ENCODE assay signal across 20 cellular contexts in the genomic region with DNA sequence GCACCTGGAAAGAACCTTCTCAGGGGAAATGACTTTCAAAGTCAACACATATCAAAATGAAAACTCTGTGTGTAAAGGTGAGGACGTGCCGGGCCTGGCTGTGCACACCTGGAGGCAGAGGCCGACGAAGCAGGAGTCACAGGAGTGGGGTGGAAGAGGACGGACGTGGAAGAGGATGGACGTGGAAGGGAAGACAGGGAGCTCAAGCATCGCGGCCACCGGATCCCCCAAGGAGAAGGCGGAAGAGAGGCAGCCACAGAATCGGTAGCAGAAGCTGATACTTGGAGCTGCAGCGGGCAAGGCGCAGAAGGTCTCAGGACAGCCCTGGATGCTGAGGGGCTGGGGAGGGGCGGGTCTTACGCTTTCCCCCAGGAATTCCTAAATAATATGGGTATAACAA.
A peak's percentile ranks its signal among the peaks of the same experiment; 100 is the strongest.
DNase-seq lines count a peak whose midpoint lies in the region; ATAC-seq and TF ChIP-seq lines count a peak whose summit lies in the region.
"Had no signal": no experiment of that assay in that cellular context is flagged by ENCODE, and none has a peak within 500 bp of the region (broad histone marks: within the 10 kb centered on the region; RNA-seq: fewer than 3 reads in every experiment).

No MANE protein-coding gene starts in this region.

- H3K9me3 ChIP-seq in Peyer's patch (no peaks in the 10 kb centered on the region), left lung (no peaks in the 10 kb centered on the region), Caco-2 (no peaks in the 10 kb centered on the region)
- H3K9me3 ChIP-seq: mucosa of descending colon had no signal

- TF ChIP-seq POLR2A in Peyer's patch (IDR thresholded peaks at IDR 0.05), result no peak

- no TSS peak for BruUV-seq in Caco-2 (replicated peaks; lab: Mats Ljungman, UMichigan)

- H3K4me3 ChIP-seq in Peyer's patch (no peak overlapping the region), left lung (no peak overlapping the region), Caco-2 (ENCODE audit: low read depth, low read length) (no peak overlapping the region)
- H3K4me3 ChIP-seq: GM23248, K562, mucosa of descending colon had no signal

- H3K27me3 ChIP-seq in Peyer's patch (no peaks in the 10 kb centered on the region), left lung (peaks cover 0 to 83% of the 10 kb centered on the region in 2 donors), Caco-2 (replicated peaks; ENCODE audit: control insufficient read depth, insufficient read depth, low read length) (no peaks in the 10 kb centered on the region; the same call in 1 of the 2 replicates)

- TF ChIP-seq CTCF in CD14-positive monocyte (IDR thresholded peaks at IDR 0.05) (no peak), Peyer's patch (IDR thresholded peaks at IDR 0.05) (no peak), left lung (IDR thresholded peaks at IDR 0.05) (no peak), Caco-2 (IDR thresholded peaks at IDR 0.05; ENCODE audit: insufficient read depth in 1 of 2, low read depth in 1 of 2, low read length in 1 of 2, severe bottlenecking in 1 of 2, unreplicated experiment in 1 of 2) (no peak)

- no peaks in the 10 kb centered on the region for H3K36me3 ChIP-seq in Peyer's patch
- H3K36me3 ChIP-seq in left lung, result no peaks in the 10 kb centered on the region
- no peaks in the 10 kb centered on the region for H3K36me3 ChIP-seq in Caco-2 (ENCODE audit: control insufficient read depth, insufficient read depth, low read length)

- H3K9me3 Mint-ChIP-seq in CD14-positive monocyte (peaks cover 0 to 2% (median 0%) of the 10 kb centered on the region in 7 donors), Caco-2 (ENCODE audit: unreplicated experiment) (no peaks in the 10 kb centered on the region)
- no peaks in the 10 kb centered on the region for H3K9me3 Mint-ChIP-seq in stimulated activated naive B cell treated with anti-CD40 and anti-IgM and Interleukin-4, amounts not matched to agents 10 μg/mL and 1 μg/mL and 100 μg/mL, for 72 hours
- H3K9me3 Mint-ChIP-seq: activated naive CD4-positive, alpha-beta T cell treated with anti-CD3 and anti-CD28 coated beads, Interleukin-2, amount 50 U/mL, for 24 hours; CD8-positive, alpha-beta memory T cell; neural crest cell; T-cell had no signal

- no peak for ATAC-seq in left lung
- ATAC-seq in stimulated activated naive B cell treated with anti-CD40 and anti-IgM and Interleukin-4, amounts not matched to agents 10 μg/mL and 1 μg/mL and 100 μg/mL, for 72 hours (replicated peaks), result no peak
- ATAC-seq: K562, mucosa of descending colon, T-cell had no signal

- no peaks in the 10 kb centered on the region for H3K36me3 Mint-ChIP-seq in CD14-positive monocyte
- no peaks in the 10 kb centered on the region for H3K36me3 Mint-ChIP-seq in stimulated activated naive B cell treated with anti-CD40 and anti-IgM and Interleukin-4, amounts not matched to agents 10 μg/mL and 1 μg/mL and 100 μg/mL, for 72 hours
- H3K36me3 Mint-ChIP-seq in Caco-2 (ENCODE audit: insufficient read depth, unreplicated experiment), result no peaks in the 10 kb centered on the region
- H3K36me3 Mint-ChIP-seq: activated naive CD4-positive, alpha-beta T cell treated with anti-CD3 and anti-CD28 coated beads, Interleukin-2, amount 50 U/mL, for 24 hours; CD8-positive, alpha-beta memory T cell; T-cell had no signal

- POLR2A ChIA-PET in Caco-2 (lab: Charles Lee), result no interaction called here

- H3K27me3 Mint-ChIP-seq in CD14-positive monocyte (ENCODE audit: low read depth in 3 of 3), result peaks cover 9 to 19% (median 12%) of the 10 kb centered on the region in 3 donors
- H3K27me3 Mint-ChIP-seq in stimulated activated naive B cell treated with anti-CD40 and anti-IgM and Interleukin-4, amounts not matched to agents 10 μg/mL and 1 μg/mL and 100 μg/mL, for 72 hours, result peaks cover 44 to 63% of the 10 kb centered on the region in 2 donors
- peaks cover 39% of the 10 kb centered on the region for H3K27me3 Mint-ChIP-seq in Caco-2 (ENCODE audit: insufficient read depth, unreplicated experiment)

- H3K27ac ChIP-seq in Peyer's patch (no peak overlapping the region), left lung (no peak overlapping the region)
- H3K27ac ChIP-seq: GM23248 had no signal

- intact Hi-C loops in CD14-positive monocyte (cut with micrococcal nuclease), result no loop called here
- intact Hi-C loops in left lung (cut with DNase I), result loop anchor here in 1 of 2 donors (10.0 kb wide), 1 partner anchor 733 kb away; no protein-coding TSS in a partner anchor
- intact Hi-C loops in Caco-2 (cut with micrococcal nuclease; ENCODE audit: unreplicated experiment), result no loop called here

- DNase-seq in CD14-positive monocyte (ENCODE audit: low spot score), result peak; percentile 12
- DNase-seq in Peyer's patch, result peak in 2 of 3 donors; percentile 23 to 36
- peak; percentile 14 to 37 for DNase-seq in left lung
- no peak for DNase-seq in stimulated activated naive B cell treated with anti-CD40 and anti-IgM and Interleukin-4, amounts not matched to agents 10 μg/mL and 1 μg/mL and 100 μg/mL, for 72 hours
- DNase-seq in Caco-2, result no peak
- no peak for DNase-seq in DMS53 treated with DMSO at 0.1 percent for 48 hours (lab: John Stamatoyannopoulos, UW; ENCODE audit: unreplicated experiment)
- DNase-seq in activated CD4-positive, alpha-beta T cell treated with anti-CD3 and anti-CD28 coated beads, Interleukin-2, amount 50 U/mL, for 48 hours, result no peak
- DNase-seq: DMS79, GM23248, mucosa of descending colon, MV-4-11, NCI-H187, NCI-H2227 treated with DMSO at 0.1 percent for 48 hours, NCI-H774, substantia nigra had no signal

- no peaks in the 10 kb centered on the region for H3K4me1 Mint-ChIP-seq in CD14-positive monocyte
- H3K4me1 Mint-ChIP-seq in stimulated activated naive B cell treated with anti-CD40 and anti-IgM and Interleukin-4, amounts not matched to agents 10 μg/mL and 1 μg/mL and 100 μg/mL, for 72 hours, result peaks cover 3 to 7% of the 10 kb centered on the region in 2 donors
- no peaks in the 10 kb centered on the region for H3K4me1 Mint-ChIP-seq in Caco-2 (ENCODE audit: low read depth, unreplicated experiment)
- H3K4me1 Mint-ChIP-seq: activated naive CD4-positive, alpha-beta T cell treated with anti-CD3 and anti-CD28 coated beads, Interleukin-2, amount 50 U/mL, for 24 hours; CD8-positive, alpha-beta memory T cell; neural crest cell; T-cell had no signal

- H3K4me1 ChIP-seq in Peyer's patch (no peaks in the 10 kb centered on the region), left lung (no peaks in the 10 kb centered on the region), Caco-2 (no peaks in the 10 kb centered on the region)

- no peak overlapping the region for H3K4me3 Mint-ChIP-seq in CD14-positive monocyte
- H3K4me3 Mint-ChIP-seq in stimulated activated naive B cell treated with anti-CD40 and anti-IgM and Interleukin-4, amounts not matched to agents 10 μg/mL and 1 μg/mL and 100 μg/mL, for 72 hours, result no peak overlapping the region
- no peak overlapping the region for H3K4me3 Mint-ChIP-seq in Caco-2 (ENCODE audit: unreplicated experiment)
- H3K4me3 Mint-ChIP-seq: activated naive CD4-positive, alpha-beta T cell treated with anti-CD3 and anti-CD28 coated beads, Interleukin-2, amount 50 U/mL, for 24 hours; CD8-positive, alpha-beta memory T cell; neural crest cell; T-cell had no signal

- H3K27ac Mint-ChIP-seq in CD14-positive monocyte (no peak overlapping the region), Caco-2 (ENCODE audit: unreplicated experiment) (no peak overlapping the region)
- H3K27ac Mint-ChIP-seq in stimulated activated naive B cell treated with anti-CD40 and anti-IgM and Interleukin-4, amounts not matched to agents 10 μg/mL and 1 μg/mL and 100 μg/mL, for 72 hours, result peak overlapping the region; percentile 4
- H3K27ac Mint-ChIP-seq: activated naive CD4-positive, alpha-beta T cell treated with anti-CD3 and anti-CD28 coated beads, Interleukin-2, amount 50 U/mL, for 24 hours; T-cell had no signal

- CTCF ChIA-PET in Caco-2 (lab: Charles Lee), result no interaction called here

Comparison
In these comparisons a context has a peak if more than half of its experiments do, and no peak if none do; other contexts are left out.
1. DNase-seq: peak in CD14-positive monocyte (single experiment), Peyer's patch (2 of 3) and left lung (2 of 2); none in stimulated activated naive B cell treated with anti-CD40 and anti-IgM and Interleukin-4, amounts not matched to agents 10 μg/mL and 1 μg/mL and 100 μg/mL, for 72 hours (single experiment), Caco-2 (0 of 2), DMS53 treated with DMSO at 0.1 percent for 48 hours (single experiment) and activated CD4-positive, alpha-beta T cell treated with anti-CD3 and anti-CD28 coated beads, Interleukin-2, amount 50 U/mL, for 48 hours (0 of 2).